Comparison of ENCODE assay signal across 25 cellular contexts in genomic region chr2:213848631-213849030, GRCh38.
DNase-seq lines count a peak whose midpoint lies in the region; ATAC-seq and TF ChIP-seq lines count a peak whose summit lies in the region.
"Had no signal": no experiment of that assay in that cellular context is flagged by ENCODE, and none has a peak within 500 bp of the region (broad histone marks: within the 10 kb centered on the region; RNA-seq: fewer than 3 reads in every experiment).

No MANE protein-coding gene starts in this region.

- no peaks in the 10 kb centered on the region for H3K36me3 Mint-ChIP-seq in T-helper 17 cell (ENCODE audit: low read depth)
- H3K36me3 Mint-ChIP-seq: activated CD8-positive, alpha-beta memory T cell treated with anti-CD3 and anti-CD28 coated beads, Interleukin-2, amount 10 ng/mL, durations not matched to agents 7 days and 5 days; neural progenitor cell had no signal

- ATAC-seq in T-helper 17 cell (no peak), GM19035 (IDR thresholded peaks at IDR 0.05; ENCODE audit: unreplicated experiment) (no peak)
- ATAC-seq: activated CD8-positive, alpha-beta memory T cell treated with anti-CD3 and anti-CD28 coated beads, Interleukin-2, amount 10 ng/mL, durations not matched to agents 7 days and 5 days; body of pancreas; K562; upper lobe of right lung had no signal

- WGBS in mesenchymal stem cell: 66% methylated on average over 3 of the region's 4 CpGs

- H3K27ac Mint-ChIP-seq in T-helper 17 cell: no peak overlapping the region
- H3K27ac Mint-ChIP-seq: activated CD8-positive, alpha-beta memory T cell treated with anti-CD3 and anti-CD28 coated beads, Interleukin-2, amount 10 ng/mL, durations not matched to agents 7 days and 5 days; CD4-positive, alpha-beta T cell; H9; neural progenitor cell; stimulated activated naive CD8-positive, alpha-beta T cell treated with anti-CD3 and anti-CD28 coated beads, Interleukin-15, Interleukin-2, amounts not matched to agents 100 ng/mL and 50 ng/mL, for 24 hours had no signal

- H3K27me3 ChIP-seq in mesenchymal stem cell (ENCODE audit: control insufficient read depth in 1 of 2, insufficient read depth in 1 of 2, low read length in 2 of 2): no peaks in the 10 kb centered on the region
- H3K27me3 ChIP-seq: body of pancreas, hepatocyte, neural progenitor cell, SJSA1, upper lobe of right lung had no signal

- H2AFZ ChIP-seq in mesenchymal stem cell (ENCODE audit: low read depth, low read length): no peak overlapping the region
- H2AFZ ChIP-seq: hepatocyte, neural progenitor cell had no signal

- no peak overlapping the region for H3K4ac ChIP-seq in mesenchymal stem cell (ENCODE audit: low read depth in 1 of 2, low read length in 2 of 2)

- H4K91ac ChIP-seq in mesenchymal stem cell (ENCODE audit: low read length): no peak overlapping the region

- no peaks in the 10 kb centered on the region for H3K4me1 Mint-ChIP-seq in T-helper 17 cell
- H3K4me1 Mint-ChIP-seq: activated CD8-positive, alpha-beta memory T cell treated with anti-CD3 and anti-CD28 coated beads, Interleukin-2, amount 10 ng/mL, durations not matched to agents 7 days and 5 days; H9; neural progenitor cell had no signal

- H3K9ac ChIP-seq in mesenchymal stem cell (ENCODE audit: low read length): no peak overlapping the region
- H3K9ac ChIP-seq: neural progenitor cell had no signal

- DNase-seq in NCI-H510A treated with DMSO at 0.1 percent for 48 hours (lab: John Stamatoyannopoulos, UW) (peak; percentile 37), NCI-H510A (lab: John Stamatoyannopoulos, UW) (no peak), NCI-H69 (lab: John Stamatoyannopoulos, UW) (peak; percentile 16), epithelial cell of esophagus (ENCODE audit: low read depth) (peak; percentile 24), skeletal muscle cell (ENCODE audit: low read depth) (peak; percentile 71), T-helper 17 cell (no peak), mesenchymal stem cell (no peak)
- DNase-seq: 8988T; activated CD8-positive, alpha-beta memory T cell treated with anti-CD3 and anti-CD28 coated beads, Interleukin-2, amount 10 ng/mL, durations not matched to agents 7 days and 5 days; activated gamma-delta T cell; body of pancreas; CD4-positive, alpha-beta T cell; DND-41; H9; kidney glomerular epithelial cell; midbrain; NCI-H1105 treated with DMSO at 0.1 percent for 48 hours; T-helper 9 cell; upper lobe of right lung had no signal

- H3K79me1 ChIP-seq in mesenchymal stem cell (replicated peaks; ENCODE audit: low read length, poor library complexity, severe bottlenecking): no peaks in the 10 kb centered on the region

- H2BK5ac ChIP-seq in mesenchymal stem cell (ENCODE audit: low read depth, low read length, poor library complexity, severe bottlenecking): no peak overlapping the region

- H3K18ac ChIP-seq in mesenchymal stem cell (ENCODE audit: low read depth in 1 of 2, low read length in 2 of 2): no peak overlapping the region

- no peak overlapping the region for H2AK5ac ChIP-seq in mesenchymal stem cell (ENCODE audit: low read length, severe bottlenecking)

- H3K4me2 ChIP-seq in mesenchymal stem cell (ENCODE audit: low read length, poor library complexity, severe bottlenecking): no peak overlapping the region
- H3K4me2 ChIP-seq: hepatocyte, neural progenitor cell had no signal

- TF ChIP-seq CTCF in epithelial cell of esophagus (IDR thresholded peaks at IDR 0.05; ENCODE audit: insufficient read depth, low read depth, low read length, missing control alignments): no peak

- no peaks in the 10 kb centered on the region for H3K4me1 ChIP-seq in mesenchymal stem cell (ENCODE audit: control insufficient read depth, insufficient read depth, low read depth, low read length)
- H3K4me1 ChIP-seq: body of pancreas, neural progenitor cell, SJSA1, upper lobe of right lung had no signal

- no peak overlapping the region for H2BK15ac ChIP-seq in mesenchymal stem cell (ENCODE audit: low read depth, poor library complexity, severe bottlenecking)

- H4K8ac ChIP-seq in mesenchymal stem cell (ENCODE audit: low read length): no peak overlapping the region

- H3K4me3 Mint-ChIP-seq in T-helper 17 cell: no peak overlapping the region
- H3K4me3 Mint-ChIP-seq: activated CD8-positive, alpha-beta memory T cell treated with anti-CD3 and anti-CD28 coated beads, Interleukin-2, amount 10 ng/mL, durations not matched to agents 7 days and 5 days; CD4-positive, alpha-beta T cell; H9; neural progenitor cell; stimulated activated naive CD8-positive, alpha-beta T cell treated with anti-CD3 and anti-CD28 coated beads, Interleukin-15, Interleukin-2, amounts not matched to agents 100 ng/mL and 50 ng/mL, for 24 hours had no signal

- H3K4me3 ChIP-seq in epithelial cell of esophagus (ENCODE audit: low read length) (no peak overlapping the region), skeletal muscle cell (ENCODE audit: low read depth, low read length) (no peak overlapping the region), mesenchymal stem cell (ENCODE audit: insufficient read depth in 1 of 2, low read depth in 1 of 2, low read length in 2 of 2) (no peak overlapping the region)
- H3K4me3 ChIP-seq: body of pancreas, hepatocyte, K562, neural progenitor cell, SJSA1, upper lobe of right lung had no signal

- no peak overlapping the region for H2BK120ac ChIP-seq in mesenchymal stem cell (ENCODE audit: low read depth, low read length)

- H3K27me3 Mint-ChIP-seq in T-helper 17 cell: no peaks in the 10 kb centered on the region
- H3K27me3 Mint-ChIP-seq: activated CD8-positive, alpha-beta memory T cell treated with anti-CD3 and anti-CD28 coated beads, Interleukin-2, amount 10 ng/mL, durations not matched to agents 7 days and 5 days; CD4-positive, alpha-beta T cell; stimulated activated naive CD8-positive, alpha-beta T cell treated with anti-CD3 and anti-CD28 coated beads, Interleukin-15, Interleukin-2, amounts not matched to agents 100 ng/mL and 50 ng/mL, for 24 hours had no signal

- H3K27ac ChIP-seq in mesenchymal stem cell (ENCODE audit: low read length, poor library complexity, severe bottlenecking): no peak overlapping the region
- H3K27ac ChIP-seq: body of pancreas, hepatocyte, neural progenitor cell, SJSA1, upper lobe of right lung had no signal

- H3K14ac ChIP-seq in mesenchymal stem cell (ENCODE audit: low read length in 2 of 2): no peak overlapping the region

- H3K36me3 ChIP-seq in mesenchymal stem cell (ENCODE audit: control insufficient read depth in 1 of 2, insufficient read depth in 2 of 2, low read depth in 1 of 2, low read length in 2 of 2): no peaks in the 10 kb centered on the region
- H3K36me3 ChIP-seq: neural progenitor cell, SJSA1, upper lobe of right lung had no signal

- no peak overlapping the region for H2BK12ac ChIP-seq in mesenchymal stem cell (ENCODE audit: low read length in 2 of 2)

- H3K23ac ChIP-seq in mesenchymal stem cell (ENCODE audit: low read length in 2 of 2): no peak overlapping the region

- H3K9me3 ChIP-seq in T-helper 17 cell (ENCODE audit: control insufficient read depth, low read length, poor library complexity, severe bottlenecking) (no peaks in the 10 kb centered on the region), mesenchymal stem cell (ENCODE audit: control insufficient read depth, low read length) (no peaks in the 10 kb centered on the region)
- H3K9me3 ChIP-seq: body of pancreas, upper lobe of right lung had no signal

Comparison
In these comparisons a context has a peak if more than half of its experiments do, and no peak if none do; other contexts are left out.
1. DNase-seq: peak in NCI-H510A treated with DMSO at 0.1 percent for 48 hours (single experiment), NCI-H69 (single experiment), epithelial cell of esophagus (single experiment) and skeletal muscle cell (single experiment); none in NCI-H510A (single experiment), T-helper 17 cell (0 of 3) and mesenchymal stem cell (single experiment).